Comparison of ENCODE assay signal across 15 cellular contexts in genomic region chr18:54004828-54005227, GRCh38.
DNase-seq lines count a peak whose midpoint lies in the region; ATAC-seq lines count a peak whose summit lies in the region.
"Had no signal": no experiment of that assay in that cellular context is flagged by ENCODE, and none has a peak within 500 bp of the region (broad histone marks: within the 10 kb centered on the region; RNA-seq: fewer than 3 reads in every experiment).

No MANE protein-coding gene starts in this region.

- intact Hi-C loops in activated CD4-positive, alpha-beta T cell treated with anti-CD3 and anti-CD28 coated beads, Interleukin-2, amount 10 ng/mL, durations not matched to agents 24 days and 14 days (cut with micrococcal nuclease), result no loop called here

- peaks cover 2% of the 10 kb centered on the region for H3K27me3 Mint-ChIP-seq in activated CD4-positive, alpha-beta T cell treated with anti-CD3 and anti-CD28 coated beads, Interleukin-2, amount 10 ng/mL, durations not matched to agents 24 days and 14 days

- no peaks in the 10 kb centered on the region for H3K36me3 Mint-ChIP-seq in activated CD4-positive, alpha-beta T cell treated with anti-CD3 and anti-CD28 coated beads, Interleukin-2, amount 10 ng/mL, durations not matched to agents 24 days and 14 days (ENCODE audit: low read depth)
- H3K36me3 Mint-ChIP-seq: CD14-positive monocyte had no signal

- DNase-seq in COR-L47 (lab: John Stamatoyannopoulos, UW) (peak; percentile 2), H7 (peak; percentile 16), RPMI8226 (peak; percentile 24), glomerular visceral epithelial cell (ENCODE audit: extremely low spot score) (peak; percentile 29), activated gamma-delta T cell treated with Interleukin-2 at 50 U/mL for 16 hours (no peak), GDM1 (lab: John Stamatoyannopoulos, UW) (no peak)
- no peak for DNase-seq in activated CD4-positive, alpha-beta T cell treated with anti-CD3 and anti-CD28 coated beads, Interleukin-2, amount 10 ng/mL, durations not matched to agents 24 days and 14 days
- DNase-seq: activated T-cell treated with anti-CD3 and anti-CD28 coated beads, Interleukin-2, amount 50 U/mL, for 72 hours; adrenal gland; NCI-H2029; stomach had no signal

- no peaks in the 10 kb centered on the region for H3K36me3 ChIP-seq in H7 (replicated peaks; ENCODE audit: control insufficient read depth, insufficient read depth, low read length)
- H3K36me3 ChIP-seq: adrenal gland, stomach had no signal

- H3K4me3 Mint-ChIP-seq in activated CD4-positive, alpha-beta T cell treated with anti-CD3 and anti-CD28 coated beads, Interleukin-2, amount 10 ng/mL, durations not matched to agents 24 days and 14 days, result no peak overlapping the region
- H3K4me3 Mint-ChIP-seq: activated T-cell treated with anti-CD3 and anti-CD28 coated beads, Interleukin-2, amount 50 U/mL, for 72 hours; CD14-positive monocyte; neural crest cell had no signal

- H3K9me3 Mint-ChIP-seq in activated CD4-positive, alpha-beta T cell treated with anti-CD3 and anti-CD28 coated beads, Interleukin-2, amount 10 ng/mL, durations not matched to agents 24 days and 14 days, result no peaks in the 10 kb centered on the region

- no peak for ATAC-seq in HG02588 (IDR thresholded peaks at IDR 0.05; ENCODE audit: unreplicated experiment)
- ATAC-seq: activated T-cell treated with anti-CD3 and anti-CD28 coated beads, Interleukin-2, amount 50 U/mL, for 72 hours; sciatic nerve had no signal

- H3K27me3 ChIP-seq in H7 (ENCODE audit: control insufficient read depth, insufficient read depth, low read length), result no peaks in the 10 kb centered on the region
- H3K27me3 ChIP-seq: adrenal gland, stomach had no signal

- no peak overlapping the region for H3K27ac Mint-ChIP-seq in activated CD4-positive, alpha-beta T cell treated with anti-CD3 and anti-CD28 coated beads, Interleukin-2, amount 10 ng/mL, durations not matched to agents 24 days and 14 days
- H3K27ac Mint-ChIP-seq: activated T-cell treated with anti-CD3 and anti-CD28 coated beads, Interleukin-2, amount 50 U/mL, for 72 hours; CD14-positive monocyte had no signal

- H3K4me1 Mint-ChIP-seq in activated CD4-positive, alpha-beta T cell treated with anti-CD3 and anti-CD28 coated beads, Interleukin-2, amount 10 ng/mL, durations not matched to agents 24 days and 14 days, result no peaks in the 10 kb centered on the region
- H3K4me1 Mint-ChIP-seq: CD14-positive monocyte, neural crest cell had no signal

- H3K4me3 ChIP-seq in H7 (ENCODE audit: insufficient read depth, low read depth, low read length), result no peak overlapping the region
- H3K4me3 ChIP-seq: adrenal gland, stomach had no signal

Comparison
In these comparisons a context has a peak if more than half of its experiments do, and no peak if none do; other contexts are left out.
1. DNase-seq: peak in COR-L47 (single experiment), H7 (single experiment), RPMI8226 (single experiment) and glomerular visceral epithelial cell (single experiment); none in activated gamma-delta T cell treated with Interleukin-2 at 50 U/mL for 16 hours (single experiment), activated CD4-positive, alpha-beta T cell treated with anti-CD3 and anti-CD28 coated beads, Interleukin-2, amount 10 ng/mL, durations not matched to agents 24 days and 14 days (single experiment) and GDM1 (single experiment).